Comparison of ENCODE assay signal across 19 cellular contexts in the genomic region with DNA sequence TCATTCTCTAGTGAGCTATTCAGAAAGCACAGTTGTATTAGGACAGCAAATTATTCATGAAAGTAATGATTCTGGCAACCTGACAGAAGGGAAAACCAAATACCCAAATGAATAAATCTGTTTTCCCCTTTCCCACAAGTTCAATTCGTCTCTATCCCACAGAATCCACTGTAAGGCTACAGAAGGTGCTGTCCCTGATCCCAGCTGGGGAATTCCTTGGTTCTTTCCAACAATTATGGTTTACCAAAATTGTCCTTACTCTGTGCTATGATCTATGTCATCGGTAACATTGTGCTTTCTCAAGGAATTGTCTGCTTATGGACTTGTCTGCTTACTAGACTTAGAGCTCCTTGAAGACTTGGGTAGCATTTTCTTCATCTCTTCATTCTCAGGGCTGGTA.
"Had no signal": no experiment of that assay in that cellular context is flagged by ENCODE, and none has a peak within 500 bp of the region (broad histone marks: within the 10 kb centered on the region; RNA-seq: fewer than 3 reads in every experiment).

No MANE protein-coding gene starts in this region.

- H3K36me3 Mint-ChIP-seq: IgD-negative memory B cell had no signal

- DNase-seq: NCI-H1092, NCI-H1105 treated with DMSO at 0.1 percent for 48 hours, NCI-H1417 treated with DMSO at 0.1 percent for 48 hours, NCI-H146, NCI-H1694 treated with DMSO at 0.1 percent for 48 hours, NCI-H1930, NCI-H2081, NCI-H2107, NCI-H226, NCI-H446, NCI-H510A, NCI-H524 treated with DMSO at 0.1 percent for 48 hours, NCI-H69, NCI-H774, Right ventricle myocardium superior, RPMI8226, SIG-M5 had no signal

- H3K27ac Mint-ChIP-seq: IgD-negative memory B cell had no signal

- ATAC-seq: K562 had no signal

- H3K9me3 Mint-ChIP-seq: IgD-negative memory B cell had no signal

- H3K4me3 Mint-ChIP-seq: IgD-negative memory B cell had no signal
